ENCODE assay signal across 19 cellular contexts in the genomic region with DNA sequence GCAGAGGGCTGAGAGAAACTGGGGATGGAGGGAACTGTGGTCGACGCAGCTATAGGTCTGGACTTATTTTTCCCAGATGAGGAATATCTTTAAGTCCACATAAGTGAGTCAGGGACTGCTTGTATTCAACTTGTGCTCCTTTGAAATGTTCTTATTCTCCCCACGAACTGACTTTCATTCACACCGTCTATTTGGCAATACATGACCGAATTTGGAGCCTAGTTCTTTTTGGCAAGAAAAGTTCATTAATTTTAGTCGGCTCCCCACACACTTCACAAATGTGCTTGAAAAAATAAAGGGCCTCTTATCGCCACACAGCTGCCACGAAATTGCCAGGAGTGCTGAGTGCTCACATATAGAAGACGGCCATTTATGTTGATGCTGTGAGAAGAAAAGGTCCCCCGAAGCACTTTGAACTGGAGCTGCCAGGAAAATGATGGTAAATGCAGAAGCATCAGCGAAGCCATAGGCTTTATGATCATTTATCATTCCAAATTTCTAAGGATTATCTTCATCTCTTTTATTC.
DNase-seq lines count a peak whose midpoint lies in the region; ATAC-seq and TF ChIP-seq lines count a peak whose summit lies in the region.
"Had no signal": no experiment of that assay in that cellular context is flagged by ENCODE, and none has a peak within 500 bp of the region (broad histone marks: within the 10 kb centered on the region; RNA-seq: fewer than 3 reads in every experiment).

No MANE protein-coding gene starts in this region.

- no peaks in the 10 kb centered on the region for H3K9me3 ChIP-seq in fibroblast of lung (ENCODE audit: control insufficient read depth, insufficient read depth, low read depth, low read length)

- no peak for TF ChIP-seq CTCF in fibroblast of lung (conservative IDR thresholded peaks at IDR 0.05 in 1 of 2, IDR thresholded peaks at IDR 0.05 in 1 of 2; ENCODE audit: low read depth in 1 of 2, low read length in 2 of 2)

- H3K27ac ChIP-seq in fibroblast of lung (ENCODE audit: insufficient read depth, low read length): no peak overlapping the region
- H3K27ac ChIP-seq: 22Rv1 had no signal

- H3K9ac ChIP-seq in fibroblast of lung (ENCODE audit: insufficient read depth, low read length): no peak overlapping the region

- no peak overlapping the region for H3K4me2 ChIP-seq in fibroblast of lung (ENCODE audit: extremely low read depth, insufficient read depth, low read length)

- peaks cover 7% of the 10 kb centered on the region for H3K4me1 ChIP-seq in fibroblast of lung (ENCODE audit: control insufficient read depth, extremely low read depth, insufficient read depth, low read length)

- peak; percentile 27 for DNase-seq in NCI-H1436 (lab: John Stamatoyannopoulos, UW)
- DNase-seq in NCI-H1436 treated with DMSO at 0.1 percent for 48 hours (lab: John Stamatoyannopoulos, UW): no peak
- peak; percentile 23 for DNase-seq in NCI-H446 treated with DMSO at 0.1 percent for 48 hours (lab: John Stamatoyannopoulos, UW)
- DNase-seq in fibroblast of lung (ENCODE audit: low read depth in 2 of 2): peak; percentile 83 to 87
- DNase-seq in pons (ENCODE audit: low spot score): peak; percentile 64
- no peak for DNase-seq in NCI-H748 treated with DMSO at 0.1 percent for 48 hours (lab: John Stamatoyannopoulos, UW)
- DNase-seq: CD4-positive, alpha-beta memory T cell; DND-41; GF-D8; Karpas-422; NCI-H1417 treated with DMSO at 0.1 percent for 48 hours; NCI-H345; NCI-H526 treated with DMSO at 0.1 percent for 48 hours; OCI-M1; SIG-M5 had no signal

- ATAC-seq in HG03108 (IDR thresholded peaks at IDR 0.05; ENCODE audit: unreplicated experiment) (no peak), GM21447 (IDR thresholded peaks at IDR 0.05; ENCODE audit: unreplicated experiment) (no peak)
- ATAC-seq: HepG2 had no signal

- H3K27me3 ChIP-seq in fibroblast of lung (ENCODE audit: control insufficient read depth, insufficient read depth, low read length): no peaks in the 10 kb centered on the region

- H2AFZ ChIP-seq in fibroblast of lung (ENCODE audit: low read length): no peak overlapping the region

- peaks cover 3% of the 10 kb centered on the region for H3K36me3 ChIP-seq in fibroblast of lung (ENCODE audit: control insufficient read depth, insufficient read depth, low read length)

- H4K20me1 ChIP-seq in fibroblast of lung (ENCODE audit: control insufficient read depth, extremely low read depth, insufficient read depth, low read length): no peaks in the 10 kb centered on the region

- no peak overlapping the region for H3K4me3 ChIP-seq in fibroblast of lung (replicated peaks in 1 of 4; ENCODE audit: control extremely low read depth in 1 of 4, insufficient read depth in 1 of 4, low read depth in 3 of 4, low read length in 4 of 4)

- H3K79me2 ChIP-seq in fibroblast of lung (ENCODE audit: control insufficient read depth, insufficient read depth, low read length): peaks cover 45% of the 10 kb centered on the region

Comparison
In these comparisons a context has a peak if more than half of its experiments do, and no peak if none do; other contexts are left out.
1. DNase-seq: peak in NCI-H1436 (single experiment), NCI-H446 treated with DMSO at 0.1 percent for 48 hours (single experiment), fibroblast of lung (2 of 2) and pons (single experiment); none in NCI-H1436 treated with DMSO at 0.1 percent for 48 hours (single experiment) and NCI-H748 treated with DMSO at 0.1 percent for 48 hours (single experiment).